Comparison of ENCODE assay signal across 1 cellular context in the genomic region with DNA sequence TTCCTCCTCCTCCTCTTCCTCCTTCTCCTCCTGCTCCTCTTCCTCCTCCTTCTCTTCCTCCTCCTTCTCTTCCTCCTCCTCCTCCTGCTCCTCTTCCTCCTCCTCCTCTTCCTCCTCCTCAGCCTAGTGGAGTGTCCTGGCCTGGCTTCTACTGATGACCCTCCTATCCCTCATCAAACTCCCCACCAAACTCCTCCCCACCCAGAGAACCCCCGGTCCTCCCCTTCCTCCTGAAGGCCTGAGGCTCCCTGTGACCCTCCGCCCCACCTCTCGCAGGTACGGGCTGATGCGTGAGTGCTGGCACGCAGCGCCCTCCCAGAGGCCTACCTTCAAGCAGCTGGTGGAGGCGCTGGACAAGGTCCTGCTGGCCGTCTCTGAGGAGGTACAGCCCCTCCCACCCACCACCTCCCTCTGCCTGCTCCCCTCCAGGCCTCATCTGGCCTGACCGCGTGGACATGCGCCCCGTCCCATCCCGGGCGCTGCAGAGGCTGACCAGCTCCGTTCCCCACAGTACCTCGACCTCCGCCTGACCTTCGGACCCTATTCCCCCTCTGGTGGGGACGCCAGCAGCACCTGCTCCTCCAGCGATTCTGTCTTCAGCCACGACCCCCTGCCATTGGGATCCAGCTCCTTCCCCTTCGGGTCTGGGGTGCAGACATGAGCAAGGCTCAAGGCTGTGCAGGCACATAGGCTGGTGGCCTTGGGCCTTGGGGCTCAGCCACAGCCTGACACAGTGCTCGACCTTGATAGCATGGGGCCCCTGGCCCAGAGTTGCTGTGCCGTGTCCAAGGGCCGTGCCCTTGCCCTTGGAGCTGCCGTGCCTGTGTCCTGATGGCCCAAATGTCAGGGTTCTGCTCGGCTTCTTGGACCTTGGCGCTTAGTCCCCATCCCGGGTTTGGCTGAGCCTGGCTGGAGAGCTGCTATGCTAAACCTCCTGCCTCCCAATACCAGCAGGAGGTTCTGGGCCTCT.
TF ChIP-seq lines count a peak whose summit lies in the region.

No MANE protein-coding gene starts in this region.

TF ChIP-seq in SK-N-SH treated with all-trans-retinoic acid at 6 μM for 48 hours, 23 proteins besides CTCF, POLR2A, EP300 and RAD21:
- TF ChIP-seq ARNTL (CRISPR knock-in tag; IDR thresholded peaks at IDR 0.05; ENCODE audit: borderline replicate concordance, low read depth) = no peak
- TF ChIP-seq GLIS3 (CRISPR knock-in tag; IDR thresholded peaks at IDR 0.05) = no peak
- TF ChIP-seq SNAI2 (CRISPR knock-in tag; IDR thresholded peaks at IDR 0.05) = no peak
- no peak for TF ChIP-seq OSR1 (CRISPR knock-in tag; IDR thresholded peaks at IDR 0.05)
- no peak for TF ChIP-seq ZNF8 (CRISPR knock-in tag; IDR thresholded peaks at IDR 0.05)
- TF ChIP-seq, protein P1, sequence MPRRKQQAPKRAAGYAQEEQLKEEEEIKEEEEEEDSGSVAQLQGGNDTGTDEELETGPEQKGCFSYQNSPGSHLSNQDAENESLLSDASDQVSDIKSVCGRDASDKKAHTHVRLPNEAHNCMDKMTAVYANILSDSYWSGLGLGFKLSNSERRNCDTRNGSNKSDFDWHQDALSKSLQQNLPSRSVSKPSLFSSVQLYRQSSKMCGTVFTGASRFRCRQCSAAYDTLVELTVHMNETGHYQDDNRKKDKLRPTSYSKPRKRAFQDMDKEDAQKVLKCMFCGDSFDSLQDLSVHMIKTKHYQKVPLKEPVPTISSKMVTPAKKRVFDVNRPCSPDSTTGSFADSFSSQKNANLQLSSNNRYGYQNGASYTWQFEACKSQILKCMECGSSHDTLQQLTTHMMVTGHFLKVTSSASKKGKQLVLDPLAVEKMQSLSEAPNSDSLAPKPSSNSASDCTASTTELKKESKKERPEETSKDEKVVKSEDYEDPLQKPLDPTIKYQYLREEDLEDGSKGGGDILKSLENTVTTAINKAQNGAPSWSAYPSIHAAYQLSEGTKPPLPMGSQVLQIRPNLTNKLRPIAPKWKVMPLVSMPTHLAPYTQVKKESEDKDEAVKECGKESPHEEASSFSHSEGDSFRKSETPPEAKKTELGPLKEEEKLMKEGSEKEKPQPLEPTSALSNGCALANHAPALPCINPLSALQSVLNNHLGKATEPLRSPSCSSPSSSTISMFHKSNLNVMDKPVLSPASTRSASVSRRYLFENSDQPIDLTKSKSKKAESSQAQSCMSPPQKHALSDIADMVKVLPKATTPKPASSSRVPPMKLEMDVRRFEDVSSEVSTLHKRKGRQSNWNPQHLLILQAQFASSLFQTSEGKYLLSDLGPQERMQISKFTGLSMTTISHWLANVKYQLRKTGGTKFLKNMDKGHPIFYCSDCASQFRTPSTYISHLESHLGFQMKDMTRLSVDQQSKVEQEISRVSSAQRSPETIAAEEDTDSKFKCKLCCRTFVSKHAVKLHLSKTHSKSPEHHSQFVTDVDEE (CRISPR knock-in tag; IDR thresholded peaks at IDR 0.05) = no peak
- TF ChIP-seq ESRRG (CRISPR knock-in tag; IDR thresholded peaks at IDR 0.05) = no peak
- no peak for TF ChIP-seq CSDC2 (CRISPR knock-in tag; IDR thresholded peaks at IDR 0.05)
- TF ChIP-seq, protein P2, sequence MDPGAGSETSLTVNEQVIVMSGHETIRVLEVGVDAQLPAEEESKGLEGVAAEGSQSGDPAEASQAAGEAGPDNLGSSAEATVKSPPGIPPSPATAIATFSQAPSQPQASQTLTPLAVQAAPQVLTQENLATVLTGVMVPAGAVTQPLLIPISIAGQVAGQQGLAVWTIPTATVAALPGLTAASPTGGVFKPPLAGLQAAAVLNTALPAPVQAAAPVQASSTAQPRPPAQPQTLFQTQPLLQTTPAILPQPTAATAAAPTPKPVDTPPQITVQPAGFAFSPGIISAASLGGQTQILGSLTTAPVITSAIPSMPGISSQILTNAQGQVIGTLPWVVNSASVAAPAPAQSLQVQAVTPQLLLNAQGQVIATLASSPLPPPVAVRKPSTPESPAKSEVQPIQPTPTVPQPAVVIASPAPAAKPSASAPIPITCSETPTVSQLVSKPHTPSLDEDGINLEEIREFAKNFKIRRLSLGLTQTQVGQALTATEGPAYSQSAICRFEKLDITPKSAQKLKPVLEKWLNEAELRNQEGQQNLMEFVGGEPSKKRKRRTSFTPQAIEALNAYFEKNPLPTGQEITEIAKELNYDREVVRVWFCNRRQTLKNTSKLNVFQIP (CRISPR knock-in tag; IDR thresholded peaks at IDR 0.05; ENCODE audit: borderline replicate concordance, low read depth) = no peak
- TF ChIP-seq, protein P3, sequence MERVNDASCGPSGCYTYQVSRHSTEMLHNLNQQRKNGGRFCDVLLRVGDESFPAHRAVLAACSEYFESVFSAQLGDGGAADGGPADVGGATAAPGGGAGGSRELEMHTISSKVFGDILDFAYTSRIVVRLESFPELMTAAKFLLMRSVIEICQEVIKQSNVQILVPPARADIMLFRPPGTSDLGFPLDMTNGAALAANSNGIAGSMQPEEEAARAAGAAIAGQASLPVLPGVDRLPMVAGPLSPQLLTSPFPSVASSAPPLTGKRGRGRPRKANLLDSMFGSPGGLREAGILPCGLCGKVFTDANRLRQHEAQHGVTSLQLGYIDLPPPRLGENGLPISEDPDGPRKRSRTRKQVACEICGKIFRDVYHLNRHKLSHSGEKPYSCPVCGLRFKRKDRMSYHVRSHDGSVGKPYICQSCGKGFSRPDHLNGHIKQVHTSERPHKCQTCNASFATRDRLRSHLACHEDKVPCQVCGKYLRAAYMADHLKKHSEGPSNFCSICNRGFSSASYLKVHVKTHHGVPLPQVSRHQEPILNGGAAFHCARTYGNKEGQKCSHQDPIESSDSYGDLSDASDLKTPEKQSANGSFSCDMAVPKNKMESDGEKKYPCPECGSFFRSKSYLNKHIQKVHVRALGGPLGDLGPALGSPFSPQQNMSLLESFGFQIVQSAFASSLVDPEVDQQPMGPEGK (CRISPR knock-in tag; IDR thresholded peaks at IDR 0.05; ENCODE audit: borderline replicate concordance) = no peak
- TF ChIP-seq ZFP3 (CRISPR knock-in tag; IDR thresholded peaks at IDR 0.05) = no peak
- no peak for TF ChIP-seq RARB (CRISPR knock-in tag; IDR thresholded peaks at IDR 0.05)
- TF ChIP-seq, protein P4, sequence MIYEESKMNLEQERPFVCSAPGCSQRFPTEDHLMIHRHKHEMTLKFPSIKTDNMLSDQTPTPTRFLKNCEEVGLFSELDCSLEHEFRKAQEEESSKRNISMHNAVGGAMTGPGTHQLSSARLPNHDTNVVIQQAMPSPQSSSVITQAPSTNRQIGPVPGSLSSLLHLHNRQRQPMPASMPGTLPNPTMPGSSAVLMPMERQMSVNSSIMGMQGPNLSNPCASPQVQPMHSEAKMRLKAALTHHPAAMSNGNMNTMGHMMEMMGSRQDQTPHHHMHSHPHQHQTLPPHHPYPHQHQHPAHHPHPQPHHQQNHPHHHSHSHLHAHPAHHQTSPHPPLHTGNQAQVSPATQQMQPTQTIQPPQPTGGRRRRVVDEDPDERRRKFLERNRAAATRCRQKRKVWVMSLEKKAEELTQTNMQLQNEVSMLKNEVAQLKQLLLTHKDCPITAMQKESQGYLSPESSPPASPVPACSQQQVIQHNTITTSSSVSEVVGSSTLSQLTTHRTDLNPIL (CRISPR knock-in tag; IDR thresholded peaks at IDR 0.05; ENCODE audit: low read depth) = no peak
- TF ChIP-seq ISL1 (CRISPR knock-in tag; IDR thresholded peaks at IDR 0.05) = no peak
